8 cellular contexts compared by ENCODE assay signal in genomic region chr3:96877510-96877909, GRCh38.
"Had no signal": no experiment of that assay in that cellular context is flagged by ENCODE, and none has a peak within 500 bp of the region (broad histone marks: within the 10 kb centered on the region; RNA-seq: fewer than 3 reads in every experiment).

No MANE protein-coding gene starts in this region.

- ATAC-seq: GM12878 had no signal

- FAIRE-seq: G401.6, GM12878, GM12891, GM12892, GM18507, GM19239 had no signal

- DNase-seq: GDM1, GF-D8 had no signal

- H3K4me3 ChIP-seq: GM12878 had no signal
